In genomic region chr6:125956506-125957390, GRCh38 we compare ENCODE assay signal across 1 cellular context.
TF ChIP-seq lines count a peak whose summit lies in the region.

Gene HINT3, plus strand, starts transcription at chr6:125956770. Its CDS starts 208 bp downstream, at chr6:125956978.

TF ChIP-seq in HEK293, 187 proteins besides CTCF, POLR2A, EP300 and RAD21 (continued from another document):
- TF ChIP-seq ZBTB10 (tag by site-specific recombination; IDR thresholded peaks at IDR 0.05) (peak; percentile 66; the same call in 1 of the 2 replicates), ZNF157 (tag by site-specific recombination; IDR thresholded peaks at IDR 0.05) (no peak), ZNF555 (tag by site-specific recombination; conservative IDR thresholded peaks at IDR 0.05) (no peak), ZNF610 (tag by site-specific recombination; IDR thresholded peaks at IDR 0.05; ENCODE audit: borderline replicate concordance) (peak; percentile 89), ZBTB21 (tag by site-specific recombination; IDR thresholded peaks at IDR 0.05) (peak; percentile 99), ZNF785 (tag by site-specific recombination; IDR thresholded peaks at IDR 0.05) (peak; percentile 86), ZNF214 (tag by site-specific recombination; IDR thresholded peaks at IDR 0.05; ENCODE audit: borderline replicate concordance) (no peak), TSHZ1 (tag by site-specific recombination; IDR thresholded peaks at IDR 0.05; ENCODE audit: borderline replicate concordance) (peak; percentile 60; the same call in 1 of the 2 replicates), ZNF391 (tag by site-specific recombination; IDR thresholded peaks at IDR 0.05; ENCODE audit: borderline replicate concordance, low read depth) (peak; percentile 90; the same call in 1 of the 2 replicates), ZNF248 (tag by site-specific recombination; IDR thresholded peaks at IDR 0.05) (no peak), ZNF211 (tag by site-specific recombination; IDR thresholded peaks at IDR 0.05; ENCODE audit: low read depth) (no peak), ZNF664 (tag by site-specific recombination; IDR thresholded peaks at IDR 0.05) (no peak), YY2 (tag by site-specific recombination; IDR thresholded peaks at IDR 0.05) (peak; percentile 91), FEZF1 (tag by site-specific recombination; IDR thresholded peaks at IDR 0.05) (peak; percentile 11; the same call in 1 of the 2 replicates), ZNF202 (tag by site-specific recombination; IDR thresholded peaks at IDR 0.05; ENCODE audit: borderline replicate concordance) (no peak), BCL11A (tag by site-specific recombination; IDR thresholded peaks at IDR 0.05; ENCODE audit: low read depth) (0 out of 2 replicates have a peak, but pooled peaks have one; percentile 24), TRIM28 (IDR thresholded peaks at IDR 0.05; ENCODE audit: borderline replicate concordance, low read length) (peak; percentile 93), ZNF404 (tag by site-specific recombination; IDR thresholded peaks at IDR 0.05) (no peak), ZSCAN5A (tag by site-specific recombination; IDR thresholded peaks at IDR 0.05) (peak; percentile 86), KLF7 (tag by site-specific recombination; IDR thresholded peaks at IDR 0.05; ENCODE audit: borderline replicate concordance) (peak; percentile 51), YY1 (tag by site-specific recombination; IDR thresholded peaks at IDR 0.05) (peak; percentile 98), ZNF585B (tag by site-specific recombination; IDR thresholded peaks at IDR 0.05) (no peak), ZNF18 (tag by site-specific recombination; IDR thresholded peaks at IDR 0.05) (no peak), ZNF48 (tag by site-specific recombination; IDR thresholded peaks at IDR 0.05) (no peak), PATZ1 (tag by site-specific recombination; IDR thresholded peaks at IDR 0.05) (peak; percentile 81), MZF1 (tag by site-specific recombination; IDR thresholded peaks at IDR 0.05; ENCODE audit: borderline replicate concordance) (0 out of 2 replicates have a peak, but pooled peaks have one; percentile 9), AEBP2 (tag by site-specific recombination; IDR thresholded peaks at IDR 0.05; ENCODE audit: borderline replicate concordance) (no peak), ZFP69B (tag by site-specific recombination; IDR thresholded peaks at IDR 0.05) (peak; percentile 85)
